Comparison of ENCODE assay signal across 9 cellular contexts in genomic region chr16:54194008-54194731, GRCh38.
DNase-seq lines count a peak whose midpoint lies in the region; ATAC-seq and TF ChIP-seq lines count a peak whose summit lies in the region.
"Had no signal": no experiment of that assay in that cellular context is flagged by ENCODE, and none has a peak within 500 bp of the region (broad histone marks: within the 10 kb centered on the region; RNA-seq: fewer than 3 reads in every experiment).

No MANE protein-coding gene starts in this region.

- peaks cover 14% of the 10 kb centered on the region for H3K27me3 Mint-ChIP-seq in type B pancreatic cell

- TF ChIP-seq POLR2A in NB4 (IDR thresholded peaks at IDR 0.05; ENCODE audit: extremely low read depth, insufficient read length): no peak

- peak overlapping the region; percentile 55 for H3K4me3 ChIP-seq in NB4 (ENCODE audit: low read depth, low read length)

- intact Hi-C loops in left colon (cut with DNase I, micrococcal nuclease): no loop called here

- peak overlapping the region; percentile 80 for H3K4me3 Mint-ChIP-seq in type B pancreatic cell
- H3K4me3 Mint-ChIP-seq: activated naive CD8-positive, alpha-beta T cell had no signal

- H3K27ac Mint-ChIP-seq in type B pancreatic cell: peak overlapping the region; percentile 70
- H3K27ac Mint-ChIP-seq: activated naive CD8-positive, alpha-beta T cell had no signal

- peak; percentile 4 for TF ChIP-seq CTCF in NB4 (IDR thresholded peaks at IDR 0.05; ENCODE audit: low read depth, low read length)
- TF ChIP-seq CTCF in type B pancreatic cell (conservative IDR thresholded peaks at IDR 0.05): peak; percentile 6

- H3K4me1 Mint-ChIP-seq in type B pancreatic cell (ENCODE audit: unreplicated experiment): peaks cover 22% of the 10 kb centered on the region

- H3K27ac ChIP-seq in cingulate gyrus (ENCODE audit: low read depth, low read length): peak overlapping the region; percentile 65

- H3K9me3 Mint-ChIP-seq in type B pancreatic cell: no peaks in the 10 kb centered on the region

- no peaks in the 10 kb centered on the region for H3K36me3 Mint-ChIP-seq in type B pancreatic cell
- H3K36me3 Mint-ChIP-seq: activated naive CD8-positive, alpha-beta T cell had no signal

- DNase-seq in DMS79 (lab: John Stamatoyannopoulos, UW) (peak; percentile 68), NB4 (ENCODE audit: low read depth) (peak; percentile 86), left colon (peak; percentile 28 to 37), type B pancreatic cell (ENCODE audit: extremely low spot score, unreplicated experiment) (no peak), NOMO-1 (lab: John Stamatoyannopoulos, UW; ENCODE audit: unreplicated experiment in 2 of 2) (no peak)

- ATAC-seq in left colon: peak; percentile 66
- ATAC-seq in GM21825 (IDR thresholded peaks at IDR 0.05; ENCODE audit: unreplicated experiment): no peak
- no peak for ATAC-seq in GM21367 (IDR thresholded peaks at IDR 0.05; ENCODE audit: unreplicated experiment)

Comparison
In these comparisons a context has a peak if more than half of its experiments do, and no peak if none do; other contexts are left out.
1. DNase-seq: peak in DMS79 (single experiment), NB4 (single experiment) and left colon (2 of 2); none in type B pancreatic cell (single experiment) and NOMO-1 (0 of 2).